In genomic region chr4:86508436-86508835, GRCh38 we compare ENCODE assay signal across 16 cellular contexts.
DNase-seq lines count a peak whose midpoint lies in the region; ATAC-seq and TF ChIP-seq lines count a peak whose summit lies in the region.
"Had no signal": no experiment of that assay in that cellular context is flagged by ENCODE, and none has a peak within 500 bp of the region (broad histone marks: within the 10 kb centered on the region; RNA-seq: fewer than 3 reads in every experiment).

No MANE protein-coding gene starts in this region.

- no peak overlapping the region for H3K4me3 ChIP-seq in MM.1S (ENCODE audit: low read length)
- H3K4me3 ChIP-seq in coronary artery = peak overlapping the region; percentile 27
- no peak overlapping the region for H3K4me3 ChIP-seq in parathyroid adenoma (ENCODE audit: low read depth, low read length)
- no peak overlapping the region for H3K4me3 ChIP-seq in PC-9
- H3K4me3 ChIP-seq: K562, prostate gland, suprapubic skin had no signal

- DNase-seq in Caki2 (ENCODE audit: low read depth) (peak; percentile 86), MM.1S (no peak), coronary artery (ENCODE audit: low spot score) (no peak), PC-9 (no peak), NCI-H128 (lab: John Stamatoyannopoulos, UW; ENCODE audit: unreplicated experiment) (no peak)
- DNase-seq: activated T-cell treated with anti-CD3 and anti-CD28 coated beads, Interleukin-2, amount 50 U/mL, for 48 hours; caudate nucleus; DMS79 treated with DMSO at 0.1 percent for 48 hours; WERI-Rb-1 had no signal

- no TSS peak for BruUV-seq in PC-9 (replicated peaks; lab: Mats Ljungman, UMichigan)

- no peaks in the 10 kb centered on the region for H4K20me1 ChIP-seq in MM.1S (ENCODE audit: insufficient read depth, low read length)
- no peaks in the 10 kb centered on the region for H4K20me1 ChIP-seq in PC-9 (ENCODE audit: insufficient read depth)

- ATAC-seq in GM19463 (IDR thresholded peaks at IDR 0.05; ENCODE audit: unreplicated experiment) (no peak), GM18870 (IDR thresholded peaks at IDR 0.05; ENCODE audit: unreplicated experiment) (no peak)
- ATAC-seq: K562, Right ventricle myocardium inferior had no signal

- TF ChIP-seq CTCF in MM.1S (IDR thresholded peaks at IDR 0.05; ENCODE audit: low read length) (no peak), coronary artery (IDR thresholded peaks at IDR 0.05) (no peak), parathyroid adenoma (IDR thresholded peaks at IDR 0.05) (no peak), PC-9 (conservative IDR thresholded peaks at IDR 0.05) (no peak)

- H3K36me3 ChIP-seq in MM.1S (replicated peaks; ENCODE audit: insufficient read depth, low read length) = no peaks in the 10 kb centered on the region
- H3K36me3 ChIP-seq in parathyroid adenoma (ENCODE audit: control insufficient read depth, insufficient read depth, low read length) = no peaks in the 10 kb centered on the region
- no peaks in the 10 kb centered on the region for H3K36me3 ChIP-seq in PC-9 (ENCODE audit: low read depth)
- H3K36me3 ChIP-seq: prostate gland, suprapubic skin, WERI-Rb-1 had no signal

- no peak overlapping the region for H3K9ac ChIP-seq in MM.1S (ENCODE audit: low read length)
- no peak overlapping the region for H3K9ac ChIP-seq in parathyroid adenoma

- H3F3A ChIP-seq in MM.1S (ENCODE audit: insufficient read depth, low read length) (no peaks in the 10 kb centered on the region), PC-9 (ENCODE audit: insufficient read depth, low read depth) (no peaks in the 10 kb centered on the region)

- H3K4me2 ChIP-seq in MM.1S (ENCODE audit: low read depth, low read length) (peak overlapping the region; percentile 3; the same call in 1 of the 2 replicates), parathyroid adenoma (ENCODE audit: low read length) (peak overlapping the region; percentile 4), PC-9 (no peak overlapping the region)

- in situ Hi-C loops in Caki2 (cut with HindIII; ENCODE audit: low pct_unique_long_range_greater_than_20kb, low sequenced_read_pairs) = no loop called here

- CTCF ChIA-PET in PC-9 (lab: Charles Lee) = no interaction called here

- H3K9me3 ChIP-seq in MM.1S (replicated peaks; ENCODE audit: insufficient read depth, low read length) (no peaks in the 10 kb centered on the region), parathyroid adenoma (ENCODE audit: control insufficient read depth, low read length) (no peaks in the 10 kb centered on the region), PC-9 (ENCODE audit: insufficient read depth, low read depth) (no peaks in the 10 kb centered on the region)
- H3K9me3 ChIP-seq: prostate gland, suprapubic skin had no signal

- H3K4me1 ChIP-seq in MM.1S (ENCODE audit: low read length) = no peaks in the 10 kb centered on the region
- no peaks in the 10 kb centered on the region for H3K4me1 ChIP-seq in parathyroid adenoma
- H3K4me1 ChIP-seq in PC-9 (replicated peaks; ENCODE audit: insufficient read depth) = no peaks in the 10 kb centered on the region
- H3K4me1 ChIP-seq: prostate gland had no signal

- intact Hi-C loops in PC-9 (cut with micrococcal nuclease; ENCODE audit: unreplicated experiment) = no loop called here

- H3K27me3 ChIP-seq in MM.1S (replicated peaks; ENCODE audit: insufficient read depth, low read length) = no peaks in the 10 kb centered on the region
- H3K27me3 ChIP-seq in parathyroid adenoma (ENCODE audit: control insufficient read depth, insufficient read depth, low read length) = no peaks in the 10 kb centered on the region
- H3K27me3 ChIP-seq in PC-9 (ENCODE audit: insufficient read depth, low read depth) = no peaks in the 10 kb centered on the region
- H3K27me3 ChIP-seq: suprapubic skin had no signal

- POLR2A ChIA-PET in PC-9 (lab: Charles Lee; ENCODE audit: unreplicated experiment) = no interaction called here

- no peaks in the 10 kb centered on the region for H3K79me2 ChIP-seq in MM.1S (ENCODE audit: low read length)
- H3K79me2 ChIP-seq in parathyroid adenoma = no peaks in the 10 kb centered on the region
- no peaks in the 10 kb centered on the region for H3K79me2 ChIP-seq in PC-9 (ENCODE audit: low read depth)

- H3K27ac ChIP-seq in MM.1S (ENCODE audit: low read length) (no peak overlapping the region), coronary artery (no peak overlapping the region), parathyroid adenoma (no peak overlapping the region), PC-9 (no peak overlapping the region)
- H3K27ac ChIP-seq: suprapubic skin, WERI-Rb-1 had no signal

- H2AFZ ChIP-seq in MM.1S (ENCODE audit: low read length) = no peak overlapping the region
- no peak overlapping the region for H2AFZ ChIP-seq in parathyroid adenoma
- no peak overlapping the region for H2AFZ ChIP-seq in PC-9

- H3K9me2 ChIP-seq in MM.1S (replicated peaks; ENCODE audit: insufficient read depth, low read length) (no peaks in the 10 kb centered on the region), PC-9 (ENCODE audit: insufficient read depth) (no peaks in the 10 kb centered on the region)
